ENCODE assay signal across 27 cellular contexts in genomic region chr2:216171043-216171442, GRCh38.
A peak's percentile ranks its signal among the peaks of the same experiment; 100 is the strongest.
DNase-seq lines count a peak whose midpoint lies in the region; ATAC-seq, FAIRE-seq and TF ChIP-seq lines count a peak whose summit lies in the region.
"Had no signal": no experiment of that assay in that cellular context is flagged by ENCODE, and none has a peak within 500 bp of the region (broad histone marks: within the 10 kb centered on the region; RNA-seq: fewer than 3 reads in every experiment).

No MANE protein-coding gene starts in this region.

- no peak overlapping the region for H3K4me3 Mint-ChIP-seq in activated naive CD8-positive, alpha-beta T cell
- no peak overlapping the region for H3K4me3 Mint-ChIP-seq in activated naive CD8-positive, alpha-beta T cell treated with anti-CD3 and anti-CD28 coated beads for 36 hours
- H3K4me3 Mint-ChIP-seq: activated CD8-positive, alpha-beta memory T cell treated with anti-CD3 and anti-CD28 coated beads, Interleukin-2, amount 10 ng/mL, durations not matched to agents 7 days and 5 days; CD4-positive, CD25-positive, alpha-beta regulatory T cell; mesothelial cell of epicardium; nephron progenitor cell had no signal

- peaks cover 76% of the 10 kb centered on the region for H3K4me1 Mint-ChIP-seq in activated naive CD8-positive, alpha-beta T cell (ENCODE audit: low read depth)
- H3K4me1 Mint-ChIP-seq in activated naive CD8-positive, alpha-beta T cell treated with anti-CD3 and anti-CD28 coated beads for 36 hours: peaks cover 53% of the 10 kb centered on the region
- H3K4me1 Mint-ChIP-seq: mesothelial cell of epicardium, nephron progenitor cell had no signal

- no peak for TF ChIP-seq POLR2A in endothelial cell of umbilical vein (IDR thresholded peaks at IDR 0.05; ENCODE audit: low read depth, low read length)

- no peaks in the 10 kb centered on the region for H3K27me3 Mint-ChIP-seq in activated naive CD8-positive, alpha-beta T cell
- H3K27me3 Mint-ChIP-seq in activated naive CD8-positive, alpha-beta T cell treated with anti-CD3 and anti-CD28 coated beads for 36 hours: no peaks in the 10 kb centered on the region
- H3K27me3 Mint-ChIP-seq: activated CD8-positive, alpha-beta memory T cell treated with anti-CD3 and anti-CD28 coated beads, Interleukin-2, amount 10 ng/mL, durations not matched to agents 7 days and 5 days; CD4-positive, CD25-positive, alpha-beta regulatory T cell had no signal

- no peaks in the 10 kb centered on the region for H4K20me1 ChIP-seq in endothelial cell of umbilical vein (replicated peaks; ENCODE audit: control insufficient read depth, extremely low read depth, insufficient read depth, low read length)

- no peaks in the 10 kb centered on the region for H3K9me1 ChIP-seq in endothelial cell of umbilical vein (replicated peaks; ENCODE audit: control insufficient read depth, extremely low read depth, insufficient read depth, low read length)

- H3K9ac ChIP-seq in endothelial cell of umbilical vein (replicated peaks; ENCODE audit: extremely low read depth, insufficient read depth, low read length): no peak overlapping the region
- H3K9ac ChIP-seq in parathyroid adenoma: no peak overlapping the region

- CTCF ChIA-PET in endothelial cell of umbilical vein (lab: Charles Lee): no interaction called here

- H3K4me3 ChIP-seq in endothelial cell of umbilical vein (replicated peaks in 1 of 3; ENCODE audit: insufficient read depth in 1 of 3, low read depth in 1 of 3, low read length in 3 of 3) (no peak overlapping the region), parathyroid adenoma (ENCODE audit: low read depth, low read length) (no peak overlapping the region)
- H3K4me3 ChIP-seq: esophagus muscularis mucosa, gastroesophageal sphincter, psoas muscle, skin epidermis had no signal

- H3K27ac Mint-ChIP-seq in activated naive CD8-positive, alpha-beta T cell: peak overlapping the region; percentile 46
- H3K27ac Mint-ChIP-seq in activated naive CD8-positive, alpha-beta T cell treated with anti-CD3 and anti-CD28 coated beads for 36 hours: no peak overlapping the region
- H3K27ac Mint-ChIP-seq: activated CD8-positive, alpha-beta memory T cell treated with anti-CD3 and anti-CD28 coated beads, Interleukin-2, amount 10 ng/mL, durations not matched to agents 7 days and 5 days; mesothelial cell of epicardium had no signal

- peaks cover 31% of the 10 kb centered on the region for H3K36me3 Mint-ChIP-seq in activated naive CD8-positive, alpha-beta T cell
- H3K36me3 Mint-ChIP-seq in activated naive CD8-positive, alpha-beta T cell treated with anti-CD3 and anti-CD28 coated beads for 36 hours: peaks cover 77% of the 10 kb centered on the region

- no peaks in the 10 kb centered on the region for H3K9me3 Mint-ChIP-seq in activated naive CD8-positive, alpha-beta T cell (ENCODE audit: low read depth)
- H3K9me3 Mint-ChIP-seq in activated naive CD8-positive, alpha-beta T cell treated with anti-CD3 and anti-CD28 coated beads for 36 hours: no peaks in the 10 kb centered on the region
- H3K9me3 Mint-ChIP-seq: nephron progenitor cell had no signal

- dilution Hi-C loops in endothelial cell of umbilical vein (cut with MboI; ENCODE audit: extremely low pct_ligation_motif_present, low sequenced_read_pairs): no loop called here

- H2AFZ ChIP-seq in endothelial cell of umbilical vein (ENCODE audit: low read depth, low read length) (no peak overlapping the region), parathyroid adenoma (no peak overlapping the region)

- TF ChIP-seq CTCF in endothelial cell of umbilical vein (IDR thresholded peaks at IDR 0.05; ENCODE audit: extremely low read depth in 1 of 2, insufficient read depth in 1 of 2, low read depth in 1 of 2, low read length in 2 of 2): no peak
- TF ChIP-seq CTCF in parathyroid adenoma (IDR thresholded peaks at IDR 0.05): no peak

- POLR2A ChIA-PET in endothelial cell of umbilical vein (lab: Charles Lee): no interaction called here

- FAIRE-seq in endothelial cell of umbilical vein (lab: Jason Lieb, UNC): peak; percentile 35

- H3K27me3 ChIP-seq in endothelial cell of umbilical vein (ENCODE audit: control insufficient read depth in 2 of 2, insufficient read depth in 2 of 2, low read length in 2 of 2) (no peaks in the 10 kb centered on the region), parathyroid adenoma (ENCODE audit: control insufficient read depth, insufficient read depth, low read length) (no peaks in the 10 kb centered on the region)
- H3K27me3 ChIP-seq: esophagus muscularis mucosa, gastroesophageal sphincter had no signal

- ATAC-seq in GM18502 (IDR thresholded peaks at IDR 0.05; ENCODE audit: poor library complexity, unreplicated experiment) (no peak), GM19397 (IDR thresholded peaks at IDR 0.05; ENCODE audit: unreplicated experiment) (no peak), GM18519 (IDR thresholded peaks at IDR 0.05; ENCODE audit: low FRiP score, unreplicated experiment) (no peak)
- ATAC-seq: activated CD8-positive, alpha-beta memory T cell treated with anti-CD3 and anti-CD28 coated beads, Interleukin-2, amount 10 ng/mL, durations not matched to agents 7 days and 5 days; gastroesophageal sphincter; Panc1; psoas muscle had no signal

- H3K36me3 ChIP-seq in endothelial cell of umbilical vein (ENCODE audit: control insufficient read depth in 2 of 2, extremely low read depth in 1 of 2, insufficient read depth in 2 of 2, low read length in 2 of 2) (peaks cover 17 to 35% of the 10 kb centered on the region in 2 experiments), parathyroid adenoma (ENCODE audit: control insufficient read depth, insufficient read depth, low read length) (no peaks in the 10 kb centered on the region)

- peaks cover 42% of the 10 kb centered on the region for H3K79me2 ChIP-seq in endothelial cell of umbilical vein (ENCODE audit: control insufficient read depth, insufficient read depth, low read length)
- peaks cover 14% of the 10 kb centered on the region for H3K79me2 ChIP-seq in parathyroid adenoma

- H3K9me3 ChIP-seq in endothelial cell of umbilical vein (replicated peaks; ENCODE audit: control insufficient read depth, insufficient read depth, low read length) (no peaks in the 10 kb centered on the region), parathyroid adenoma (ENCODE audit: control insufficient read depth, low read length) (no peaks in the 10 kb centered on the region)
- H3K9me3 ChIP-seq: esophagus muscularis mucosa, gastroesophageal sphincter, psoas muscle had no signal

- H3K4me2 ChIP-seq in endothelial cell of umbilical vein (ENCODE audit: insufficient read depth, low read length) (no peak overlapping the region), parathyroid adenoma (ENCODE audit: low read length) (no peak overlapping the region)

- no TSS peak for BruUV-seq in endothelial cell of umbilical vein (replicated peaks; lab: Mats Ljungman, UMichigan)

- no peak overlapping the region for H3K27ac ChIP-seq in endothelial cell of umbilical vein (ENCODE audit: insufficient read depth, low read depth, low read length)
- H3K27ac ChIP-seq in parathyroid adenoma: peak overlapping the region; percentile 8
- H3K27ac ChIP-seq: esophagus muscularis mucosa, gastroesophageal sphincter, psoas muscle had no signal

- no peak for DNase-seq in activated naive CD8-positive, alpha-beta T cell treated with anti-CD3 and anti-CD28 coated beads for 36 hours
- peak; percentile 63 for DNase-seq in NCI-H1436 (lab: John Stamatoyannopoulos, UW)
- DNase-seq in endothelial cell of umbilical vein (ENCODE audit: low read depth, low spot score): no peak
- DNase-seq: activated CD4-positive, alpha-beta T cell treated with anti-CD3 and anti-CD28 coated beads for 1 hour; activated CD8-positive, alpha-beta memory T cell treated with anti-CD3 and anti-CD28 coated beads, Interleukin-2, amount 10 ng/mL, durations not matched to agents 7 days and 5 days; activated effector memory CD4-positive, alpha-beta T cell treated with Interleukin-2 at 50 U/mL for 16 hours; CD4-positive, CD25-positive, alpha-beta regulatory T cell; GDM1; H7; left cardiac atrium; NCI-H187 treated with DMSO at 0.1 percent for 48 hours; NCI-H446; nephron progenitor cell; NK-92 treated with Interleukin-12 subunit alpha and Interleukin-12 subunit beta, amount 100 ng/mL, for 24 hours; psoas muscle; stimulated activated CD4-positive, alpha-beta T cell treated with anti-CD3 and anti-CD28 coated beads, Interleukin-2, amount 100 ng/mL, for 24 hours; stimulated activated naive CD4-positive, alpha-beta T cell treated with Interleukin-2 at 50 U/mL for 16 hours had no signal

- H3K4me1 ChIP-seq in endothelial cell of umbilical vein (ENCODE audit: control insufficient read depth, extremely low read depth, insufficient read depth, low read length) (no peaks in the 10 kb centered on the region), parathyroid adenoma (peaks cover 11% of the 10 kb centered on the region)
- H3K4me1 ChIP-seq: esophagus muscularis mucosa, gastroesophageal sphincter, psoas muscle had no signal

- intact Hi-C loops in endothelial cell of umbilical vein (cut with micrococcal nuclease): no loop called here

TF ChIP-seq in endothelial cell of umbilical vein, 7 proteins besides CTCF, POLR2A, EP300 and RAD21:
- TF ChIP-seq FOS (IDR thresholded peaks at IDR 0.05; ENCODE audit: borderline replicate concordance, insufficient read depth, low read length) (no peak), JUN (IDR thresholded peaks at IDR 0.05; ENCODE audit: borderline replicate concordance, insufficient read depth, insufficient read length, low read depth) (no peak), EZH2 (IDR thresholded peaks at IDR 0.05; ENCODE audit: borderline replicate concordance, low read depth, low read length, severe bottlenecking) (no peak), POLR2AphosphoS5 (IDR thresholded peaks at IDR 0.05; ENCODE audit: insufficient read depth, low read depth, low read length) (no peak), GATA2 (IDR thresholded peaks at IDR 0.05; ENCODE audit: insufficient read depth, insufficient read length, low read depth, low read length) (no peak), MAX (IDR thresholded peaks at IDR 0.05; ENCODE audit: insufficient read depth, insufficient read length) (no peak), MYC (IDR thresholded peaks at IDR 0.05; ENCODE audit: low read depth, low read length) (no peak)
